Comparison of ENCODE assay signal across 25 cellular contexts in the genomic region with DNA sequence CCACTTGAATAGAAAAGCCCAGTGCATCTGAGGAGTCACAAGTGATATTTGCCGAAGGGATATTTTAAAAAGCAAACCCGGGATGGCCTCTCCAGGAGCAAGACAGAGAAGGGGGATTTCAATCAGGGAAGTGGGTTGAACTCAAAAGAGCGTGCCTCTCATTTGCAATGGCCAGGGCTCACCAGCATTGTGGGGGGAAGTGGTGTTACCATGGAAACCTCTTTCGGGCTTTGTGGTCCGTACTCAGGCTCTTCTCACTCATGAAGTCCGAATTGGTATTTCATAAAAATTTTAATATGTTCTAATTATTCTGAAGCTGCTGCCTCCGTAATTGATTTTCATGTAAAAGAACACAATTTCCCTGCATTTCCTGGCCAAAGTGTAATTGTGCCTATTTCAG.
"Had no signal": no experiment of that assay in that cellular context is flagged by ENCODE, and none has a peak within 500 bp of the region (broad histone marks: within the 10 kb centered on the region; RNA-seq: fewer than 3 reads in every experiment).

No MANE protein-coding gene starts in this region.

- H3K4me3 ChIP-seq: SK-N-MC had no signal

- H3K9ac ChIP-seq: KMS-11 had no signal

- DNase-seq: activated CD4-positive, alpha-beta T cell treated with anti-CD3 and anti-CD28 coated beads for 4 hours; activated CD8-positive, alpha-beta memory T cell treated with anti-CD3 and anti-CD28 coated beads, Interleukin-2, amount 50 U/mL, for 4 hours; activated CD8-positive, alpha-beta T cell treated with anti-CD3 and anti-CD28 coated beads for 36 hours; activated gamma-delta T cell treated with Interleukin-2 at 50 U/mL for 16 hours; activated naive CD4-positive, alpha-beta T cell treated with anti-CD3 and anti-CD28 coated beads, Interleukin-2, amount 10 ng/mL, durations not matched to agents 7 days and 5 days; activated naive CD8-positive, alpha-beta T cell treated with anti-CD3 and anti-CD28 coated beads for 36 hours; activated T-cell treated with anti-CD3 and anti-CD28 coated beads, Interleukin-2, amount 50 U/mL, for 72 hours; MV-4-11; NCI-H1092 treated with DMSO at 0.1 percent for 48 hours; NCI-H1417 treated with DMSO at 0.1 percent for 48 hours; NCI-H1694; NCI-H2029 treated with DMSO at 0.1 percent for 48 hours; NCI-H345; NCI-H510A; NCI-H526 treated with DMSO at 0.1 percent for 48 hours; NCI-H82; OCI-M1; RPMI8226; T-helper 1 cell; WERI-Rb-1 had no signal

- H3K4me3 Mint-ChIP-seq: activated CD8-positive, alpha-beta T cell treated with anti-CD3 and anti-CD28 coated beads for 36 hours; activated naive CD4-positive, alpha-beta T cell treated with anti-CD3 and anti-CD28 coated beads, Interleukin-2, amount 10 ng/mL, durations not matched to agents 7 days and 5 days; activated naive CD8-positive, alpha-beta T cell treated with anti-CD3 and anti-CD28 coated beads for 36 hours; activated T-cell treated with anti-CD3 and anti-CD28 coated beads, Interleukin-2, amount 50 U/mL, for 72 hours had no signal

- H3K36me3 ChIP-seq: WERI-Rb-1 had no signal

- H3K36me3 Mint-ChIP-seq: activated naive CD4-positive, alpha-beta T cell treated with anti-CD3 and anti-CD28 coated beads, Interleukin-2, amount 10 ng/mL, durations not matched to agents 7 days and 5 days had no signal

- H3K27ac Mint-ChIP-seq: activated CD8-positive, alpha-beta T cell treated with anti-CD3 and anti-CD28 coated beads for 36 hours; activated naive CD4-positive, alpha-beta T cell treated with anti-CD3 and anti-CD28 coated beads, Interleukin-2, amount 10 ng/mL, durations not matched to agents 7 days and 5 days; activated naive CD8-positive, alpha-beta T cell treated with anti-CD3 and anti-CD28 coated beads for 36 hours; activated T-cell treated with anti-CD3 and anti-CD28 coated beads, Interleukin-2, amount 50 U/mL, for 72 hours; activated T-helper 2 cell treated with anti-CD3 and anti-CD28 coated beads, Interferon-gamma antibody, Interleukin-2, Interleukin-4, amounts not matched to agents 10 μg/mL and 5 μg/mL and 100 μg/mL, durations not matched to agents 14 hours and 24 hours and 36 hours had no signal

- H3K9me3 Mint-ChIP-seq: activated naive CD4-positive, alpha-beta T cell treated with anti-CD3 and anti-CD28 coated beads, Interleukin-2, amount 10 ng/mL, durations not matched to agents 7 days and 5 days had no signal

- H3K27me3 Mint-ChIP-seq: activated naive CD4-positive, alpha-beta T cell treated with anti-CD3 and anti-CD28 coated beads, Interleukin-2, amount 10 ng/mL, durations not matched to agents 7 days and 5 days had no signal

- ATAC-seq: activated CD8-positive, alpha-beta T cell treated with anti-CD3 and anti-CD28 coated beads for 36 hours; activated T-cell treated with anti-CD3 and anti-CD28 coated beads, Interleukin-2, amount 50 U/mL, for 72 hours; Panc1; Right ventricle myocardium inferior had no signal

- H3K27ac ChIP-seq: KMS-11, SK-N-MC, WERI-Rb-1 had no signal

- H3K4me1 Mint-ChIP-seq: activated naive CD4-positive, alpha-beta T cell treated with anti-CD3 and anti-CD28 coated beads, Interleukin-2, amount 10 ng/mL, durations not matched to agents 7 days and 5 days; activated naive CD8-positive, alpha-beta T cell treated with anti-CD3 and anti-CD28 coated beads for 36 hours had no signal

- H3K4me2 ChIP-seq: KMS-11 had no signal
